In genomic region chr9:38486056-38486455, GRCh38 we compare ENCODE assay signal across 15 cellular contexts.
DNase-seq lines count a peak whose midpoint lies in the region; ATAC-seq and TF ChIP-seq lines count a peak whose summit lies in the region.
"Had no signal": no experiment of that assay in that cellular context is flagged by ENCODE, and none has a peak within 500 bp of the region (broad histone marks: within the 10 kb centered on the region; RNA-seq: fewer than 3 reads in every experiment).

No MANE protein-coding gene starts in this region.

- H3K4me1 ChIP-seq in adipocyte (ENCODE audit: control insufficient read depth, insufficient read depth, low read length) (peaks cover 12% of the 10 kb centered on the region), iPS-20b (ENCODE audit: insufficient read depth, low read length) (peaks cover 35% of the 10 kb centered on the region)
- H3K4me1 ChIP-seq: Peyer's patch had no signal

- peaks cover 5% of the 10 kb centered on the region for H3K27me3 Mint-ChIP-seq in nephron progenitor cell (ENCODE audit: low read depth, poor library complexity)

- H3K27ac Mint-ChIP-seq in nephron progenitor cell: peak overlapping the region; percentile 68

- H3K36me3 Mint-ChIP-seq in nephron progenitor cell (ENCODE audit: low read depth): no peaks in the 10 kb centered on the region

- H3K9ac ChIP-seq in adipocyte (ENCODE audit: low read length) (peak overlapping the region; percentile 46), iPS-20b (ENCODE audit: low read depth, low read length) (peak overlapping the region; percentile 58; the same call in 1 of the 2 replicates)

- H3K27me3 ChIP-seq in adipocyte (replicated peaks; ENCODE audit: control insufficient read depth, insufficient read depth, low read length) (no peaks in the 10 kb centered on the region), iPS-20b (ENCODE audit: insufficient read depth, low read length) (no peaks in the 10 kb centered on the region)
- H3K27me3 ChIP-seq: Peyer's patch had no signal

- ATAC-seq in GM21529 (IDR thresholded peaks at IDR 0.05; ENCODE audit: unreplicated experiment): no peak

- peaks cover 12% of the 10 kb centered on the region for H3K9me3 Mint-ChIP-seq in nephron progenitor cell

- H3K36me3 ChIP-seq in adipocyte (ENCODE audit: control insufficient read depth, insufficient read depth, low read length, severe bottlenecking): no peaks in the 10 kb centered on the region
- no peaks in the 10 kb centered on the region for H3K36me3 ChIP-seq in iPS-20b (ENCODE audit: insufficient read depth, low read depth, low read length)
- H3K36me3 ChIP-seq: Peyer's patch had no signal

- peaks cover 46% of the 10 kb centered on the region for H3K4me1 Mint-ChIP-seq in nephron progenitor cell

- peak overlapping the region; percentile 75 for H3K27ac ChIP-seq in iPS-20b (ENCODE audit: low read length)
- H3K27ac ChIP-seq: Peyer's patch had no signal

- TF ChIP-seq CTCF in nephron progenitor cell (IDR thresholded peaks at IDR 0.05): no peak

- DNase-seq in adipocyte (ENCODE audit: low read depth): no peak
- no peak for DNase-seq in nephron progenitor cell
- DNase-seq in germinal center (ENCODE audit: low spot score): no peak
- no peak for DNase-seq in activated CD4-positive, alpha-beta T cell treated with anti-CD3 and anti-CD28 coated beads for 1 hour
- DNase-seq in AG08396 (ENCODE audit: low spot score): no peak
- DNase-seq: ACHN; AML-193; DMS79 treated with DMSO at 0.1 percent for 48 hours; KBM-7; NCI-H1105 treated with DMSO at 0.1 percent for 48 hours; NCI-H1694; NK-92 treated with Interleukin-12 subunit alpha and Interleukin-12 subunit beta, amount 100 ng/mL, for 24 hours; Peyer's patch had no signal

- H3K9me3 ChIP-seq in adipocyte (ENCODE audit: control insufficient read depth, low read length) (no peaks in the 10 kb centered on the region), iPS-20b (ENCODE audit: insufficient read depth, low read depth, low read length) (no peaks in the 10 kb centered on the region)
- H3K9me3 ChIP-seq: Peyer's patch had no signal

- no peak overlapping the region for H3K4me3 Mint-ChIP-seq in nephron progenitor cell

- peak overlapping the region; percentile 27 for H3K4me3 ChIP-seq in adipocyte (ENCODE audit: low read length)
- peak overlapping the region; percentile 32; the same call in 1 of the 2 replicates for H3K4me3 ChIP-seq in iPS-20b (ENCODE audit: low read length)
- H3K4me3 ChIP-seq: Peyer's patch had no signal
